Comparison of ENCODE assay signal across 8 cellular contexts in the genomic region with DNA sequence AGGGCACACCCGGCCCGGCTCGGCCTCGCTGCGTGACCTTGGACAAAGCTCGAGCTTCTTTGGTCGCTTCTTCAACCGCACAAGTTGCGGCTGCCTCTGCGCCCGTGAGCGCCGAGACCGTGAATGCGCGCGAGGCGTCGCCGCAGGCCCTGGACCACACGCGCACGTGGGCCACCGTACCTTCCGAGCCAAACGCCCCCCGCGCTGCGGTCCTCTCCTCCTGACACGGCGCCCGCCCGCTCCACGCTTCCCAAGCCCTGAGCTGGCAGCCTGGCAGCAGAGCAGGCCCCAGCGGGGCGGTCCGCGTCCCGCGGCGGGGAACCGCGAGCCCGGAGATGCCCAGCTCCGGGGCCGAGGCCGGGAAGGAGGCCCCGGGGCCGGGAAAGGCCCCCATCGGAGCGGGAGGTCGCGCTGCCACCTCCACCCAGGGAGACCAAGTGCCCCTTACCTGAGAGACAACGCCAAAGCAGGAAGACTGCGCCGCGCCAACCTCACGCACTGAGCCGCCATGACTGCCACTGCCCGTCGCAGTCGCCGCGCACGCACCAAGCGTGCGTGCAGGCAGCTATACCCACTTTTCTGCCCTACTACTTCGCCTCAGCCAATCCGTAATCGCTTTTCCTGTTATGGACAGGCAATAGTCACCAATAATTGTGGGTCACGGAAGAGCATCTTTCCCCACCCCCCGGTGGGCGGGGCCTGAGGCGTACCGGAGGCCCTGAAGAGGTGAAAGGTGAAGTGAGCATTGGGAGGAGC. TPM values are rescaled to one million over a fixed set of nuclear protein-coding genes. Genes with fewer than 3 reads are reported as not detected.
DNase-seq lines count a peak whose midpoint lies in the region; ATAC-seq and TF ChIP-seq lines count a peak whose summit lies in the region.

A gene (minus strand): TSS at position 542 of the 756 bp plus-strand sequence. CDS start 32 bp downstream, at position 510.

- ATAC-seq in GM19452 (IDR thresholded peaks at IDR 0.05; ENCODE audit: unreplicated experiment) (peak; percentile 90), HG03575 (IDR thresholded peaks at IDR 0.05; ENCODE audit: extremely low read depth, insufficient number of reproducible peaks, low FRiP score, unreplicated experiment) (peak; percentile 79), lung (ENCODE audit: insufficient read depth, low FRiP score) (peak; percentile 96)

- H3K4me1 ChIP-seq in effector memory CD4-positive, alpha-beta T cell (ENCODE audit: control insufficient read depth, insufficient read depth, low read length, poor library complexity, severe bottlenecking) = peaks cover 25% of the 10 kb centered on the region
- H3K4me1 ChIP-seq in lung (ENCODE audit: control insufficient read depth in 2 of 2, insufficient read depth in 2 of 2, low read length in 2 of 2) = peaks cover 7 to 12% of the 10 kb centered on the region in 2 donors

- peak within 1 kb of the TSS; percentile 97 for H3K4me3 ChIP-seq in effector memory CD4-positive, alpha-beta T cell (ENCODE audit: insufficient read depth, low read depth, low read length, poor library complexity, severe bottlenecking)
- peak within 1 kb of the TSS; percentile 94 for H3K4me3 ChIP-seq in lung

- peak within 1 kb of the TSS; percentile 86 for H3K27ac ChIP-seq in effector memory CD4-positive, alpha-beta T cell (ENCODE audit: insufficient read depth, low read length, poor library complexity, severe bottlenecking)
- H3K27ac ChIP-seq in lung (ENCODE audit: low read depth in 1 of 2, low read length in 1 of 2) = peak within 1 kb of the TSS; percentile 95

- DNase-seq in CMK (ENCODE audit: low read depth) (peak; percentile 97), NCI-H82 (lab: John Stamatoyannopoulos, UW) (peak; percentile 99), lung (ENCODE audit: low spot score) (peak; percentile 100)
- peak; percentile 42 to 100 for DNase-seq in activated CD4-positive, alpha-beta T cell treated with anti-CD3 and anti-CD28 coated beads, Interleukin-2, amount 50 U/mL, for 48 hours
- DNase-seq in effector memory CD4-positive, alpha-beta T cell = peak; percentile 100
- DNase-seq in stimulated activated CD4-positive, alpha-beta T cell treated with anti-CD3 and anti-CD28 coated beads, TNF-alpha, amount 100 ng/mL, for 48 hours (ENCODE audit: low read depth in 3 of 3) = peak; percentile 100

- TF ChIP-seq CTCF in lung (IDR thresholded peaks at IDR 0.05; ENCODE audit: control extremely low read depth, extremely low read depth) = no peak

- H3K36me3 ChIP-seq in effector memory CD4-positive, alpha-beta T cell (ENCODE audit: control insufficient read depth, insufficient read depth, low read length) = peaks cover 17% of the 10 kb centered on the region
- H3K36me3 ChIP-seq in lung (ENCODE audit: control insufficient read depth in 2 of 2, insufficient read depth in 2 of 2, low read length in 2 of 2) = peaks cover 0 to 11% of the 10 kb centered on the region in 2 donors

- no peaks in the 10 kb centered on the region for H3K27me3 ChIP-seq in effector memory CD4-positive, alpha-beta T cell (replicated peaks; ENCODE audit: control insufficient read depth, insufficient read depth, low read length, poor library complexity, severe bottlenecking)
- H3K27me3 ChIP-seq in lung (ENCODE audit: control insufficient read depth, insufficient read depth) = no peaks in the 10 kb centered on the region

- WGBS in lung, 2 donors = 0% methylated on average over 71 to 75 of the region's 75 CpGs

- no peaks in the 10 kb centered on the region for H3K9me3 ChIP-seq in effector memory CD4-positive, alpha-beta T cell (ENCODE audit: control insufficient read depth, low read length)
- no peaks in the 10 kb centered on the region for H3K9me3 ChIP-seq in lung (ENCODE audit: control insufficient read depth in 2 of 2, insufficient read depth in 1 of 2, low read length in 1 of 2)

RNA-seq across cellular contexts. Expression of the gene that starts here (rescaled TPM):
- 10 to 100 TPM; 13.9 to 30.1 TPM for total RNA-seq in lung
- 10 to 100 TPM; 28.5 to 39.1 TPM for polyA plus RNA-seq in lung

Comparison
In these comparisons a context has a peak if more than half of its experiments do, and no peak if none do; other contexts are left out.
1. Peak in every context shown above with its lines: DNase-seq, ATAC-seq, H3K4me3 ChIP-seq and H3K27ac ChIP-seq.